Comparison of ENCODE assay signal across 1 cellular context in genomic region chr2:217147751-217148318, GRCh38.
TF ChIP-seq lines count a peak whose summit lies in the region.

No MANE protein-coding gene starts in this region.

TF ChIP-seq in K562, 482 proteins besides CTCF, POLR2A, EP300 and RAD21 (continued from another document and continues in another):
- TF ChIP-seq, protein P1, sequence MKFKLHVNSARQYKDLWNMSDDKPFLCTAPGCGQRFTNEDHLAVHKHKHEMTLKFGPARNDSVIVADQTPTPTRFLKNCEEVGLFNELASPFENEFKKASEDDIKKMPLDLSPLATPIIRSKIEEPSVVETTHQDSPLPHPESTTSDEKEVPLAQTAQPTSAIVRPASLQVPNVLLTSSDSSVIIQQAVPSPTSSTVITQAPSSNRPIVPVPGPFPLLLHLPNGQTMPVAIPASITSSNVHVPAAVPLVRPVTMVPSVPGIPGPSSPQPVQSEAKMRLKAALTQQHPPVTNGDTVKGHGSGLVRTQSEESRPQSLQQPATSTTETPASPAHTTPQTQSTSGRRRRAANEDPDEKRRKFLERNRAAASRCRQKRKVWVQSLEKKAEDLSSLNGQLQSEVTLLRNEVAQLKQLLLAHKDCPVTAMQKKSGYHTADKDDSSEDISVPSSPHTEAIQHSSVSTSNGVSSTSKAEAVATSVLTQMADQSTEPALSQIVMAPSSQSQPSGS (CRISPR knock-in tag; IDR thresholded peaks at IDR 0.05): no peak
- TF ChIP-seq TAL1 (IDR thresholded peaks at IDR 0.05) (peak; percentile 70), KDM2B (CRISPR knock-in tag; IDR thresholded peaks at IDR 0.05) (no peak), ZNF232 (CRISPR knock-in tag; IDR thresholded peaks at IDR 0.05) (no peak), DACH1 (IDR thresholded peaks at IDR 0.05; ENCODE audit: partially characterized antibody) (no peak), SNIP1 (IDR thresholded peaks at IDR 0.05; ENCODE audit: low read depth) (no peak), ZNF3 (CRISPR knock-in tag; IDR thresholded peaks at IDR 0.05) (no peak), SRF (CRISPR knock-in tag; IDR thresholded peaks at IDR 0.05) (no peak), HMGN3 (IDR thresholded peaks at IDR 0.05; ENCODE audit: borderline replicate concordance, extremely low read depth, insufficient read length, low read depth, low read length) (no peak), SMARCE1 (IDR thresholded peaks at IDR 0.05) (peak; percentile 54; the same call in 1 of the 2 replicates), THRAP3 (IDR thresholded peaks at IDR 0.05; ENCODE audit: borderline replicate concordance) (no peak), MBD2 (IDR thresholded peaks at IDR 0.05; ENCODE audit: borderline replicate concordance, low read depth) (no peak), SREBF2 (CRISPR knock-in tag; IDR thresholded peaks at IDR 0.05) (no peak), MLLT1 (IDR thresholded peaks at IDR 0.05) (no peak), NFE2 (IDR thresholded peaks at IDR 0.05; ENCODE audit: low read depth) (peak; percentile 28; the same call in 1 of the 2 replicates), BRD4 (IDR thresholded peaks at IDR 0.05) (no peak), EHMT2 (IDR thresholded peaks at IDR 0.05) (0 out of 2 replicates have a peak, but pooled peaks have one; percentile 24), SMARCA4 (IDR thresholded peaks at IDR 0.05) (peak; percentile 80), ZNF184 (CRISPR knock-in tag; IDR thresholded peaks at IDR 0.05) (no peak), ZNF766 (CRISPR knock-in tag; conservative IDR thresholded peaks at IDR 0.05) (0 out of 2 replicates have a peak, but pooled peaks have one; percentile 26), BRD9 (IDR thresholded peaks at IDR 0.05; ENCODE audit: low read depth, partially characterized antibody) (peak; percentile 34), PHF21A (IDR thresholded peaks at IDR 0.05; ENCODE audit: borderline replicate concordance, low read depth) (no peak), POLR2H (tag; IDR thresholded peaks at IDR 0.05; ENCODE audit: low read depth) (no peak), KDM4B (IDR thresholded peaks at IDR 0.05; ENCODE audit: borderline replicate concordance in 2 of 2, low read depth in 1 of 2) (no peak), ZNF354B (CRISPR knock-in tag; IDR thresholded peaks at IDR 0.05) (no peak), KDM1A (IDR thresholded peaks at IDR 0.05) (peak in 1 of 2 experiments; percentile 9; a peak in 1 of 4 replicates), NR0B1 (IDR thresholded peaks at IDR 0.05; ENCODE audit: partially characterized antibody) (no peak), E2F3 (CRISPR knock-in tag; IDR thresholded peaks at IDR 0.05) (no peak), ZFPM2 (CRISPR knock-in tag; IDR thresholded peaks at IDR 0.05) (no peak), ZSCAN32 (CRISPR knock-in tag; IDR thresholded peaks at IDR 0.05) (no peak), MEF2A (IDR thresholded peaks at IDR 0.05; ENCODE audit: control insufficient read depth, low read depth, low read length) (no peak), SIN3B (IDR thresholded peaks at IDR 0.05; ENCODE audit: low read depth) (no peak), ZC3H8 (IDR thresholded peaks at IDR 0.05) (no peak), MED1 (CRISPR knock-in tag; IDR thresholded peaks at IDR 0.05; ENCODE audit: borderline replicate concordance) (no peak), TRIM24 (IDR thresholded peaks at IDR 0.05) (peak; percentile 40 to 52; a peak in 2 of 4 replicates), MTA1 (IDR thresholded peaks at IDR 0.05; ENCODE audit: borderline replicate concordance) (no peak), CGGBP1 (CRISPR knock-in tag; IDR thresholded peaks at IDR 0.05) (no peak), FOSL1 (tag; conservative IDR thresholded peaks at IDR 0.05) (peak; percentile 70), NFIC (IDR thresholded peaks at IDR 0.05) (peak; percentile 16; the same call in 1 of the 2 replicates), HDGF (IDR thresholded peaks at IDR 0.05) (no peak), ZFP91 (CRISPR knock-in tag; IDR thresholded peaks at IDR 0.05) (no peak), NBN (IDR thresholded peaks at IDR 0.05; ENCODE audit: low read depth) (no peak), ZNF23 (CRISPR knock-in tag; IDR thresholded peaks at IDR 0.05) (no peak), ZBTB33 (CRISPR knock-in tag; IDR thresholded peaks at IDR 0.05) (no peak), DPF2 (IDR thresholded peaks at IDR 0.05) (peak; percentile 77), ATF1 (CRISPR knock-in tag; IDR thresholded peaks at IDR 0.05) (no peak), ATF1 (tag; IDR thresholded peaks at IDR 0.05) (0 out of 2 replicates have a peak, but pooled peaks have one; percentile 15), ZNF644 (tag; IDR thresholded peaks at IDR 0.05; ENCODE audit: low read depth) (no peak), KAT2B (IDR thresholded peaks at IDR 0.05; ENCODE audit: low read depth, low read length) (no peak), ARID1B (IDR thresholded peaks at IDR 0.05) (peak; percentile 87), ZNF239 (CRISPR knock-in tag; IDR thresholded peaks at IDR 0.05) (no peak), NFATC3 (IDR thresholded peaks at IDR 0.05) (no peak), PRPF4 (IDR thresholded peaks at IDR 0.05; ENCODE audit: insufficient read depth, low read depth, low read length, poor library complexity, severe bottlenecking) (no peak), ZNF174 (CRISPR knock-in tag; IDR thresholded peaks at IDR 0.05) (no peak), POLR3A (IDR thresholded peaks at IDR 0.05; ENCODE audit: borderline replicate concordance, extremely low read depth, insufficient read depth, insufficient read length) (no peak), TCF7 (IDR thresholded peaks at IDR 0.05; ENCODE audit: borderline replicate concordance) (no peak), FOS (IDR thresholded peaks at IDR 0.05; ENCODE audit: extremely low read depth, insufficient read length) (no peak)
- TF ChIP-seq, protein P2, sequence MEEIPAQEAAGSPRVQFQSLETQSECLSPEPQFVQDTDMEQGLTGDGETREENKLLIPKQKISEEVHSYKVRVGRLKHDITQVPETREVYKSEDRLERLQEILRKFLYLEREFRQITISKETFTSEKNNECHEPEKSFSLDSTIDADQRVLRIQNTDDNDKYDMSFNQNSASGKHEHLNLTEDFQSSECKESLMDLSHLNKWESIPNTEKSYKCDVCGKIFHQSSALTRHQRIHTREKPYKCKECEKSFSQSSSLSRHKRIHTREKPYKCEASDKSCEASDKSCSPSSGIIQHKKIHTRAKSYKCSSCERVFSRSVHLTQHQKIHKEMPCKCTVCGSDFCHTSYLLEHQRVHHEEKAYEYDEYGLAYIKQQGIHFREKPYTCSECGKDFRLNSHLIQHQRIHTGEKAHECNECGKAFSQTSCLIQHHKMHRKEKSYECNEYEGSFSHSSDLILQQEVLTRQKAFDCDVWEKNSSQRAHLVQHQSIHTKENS (CRISPR knock-in tag; IDR thresholded peaks at IDR 0.05): no peak
- TF ChIP-seq, protein P3, sequence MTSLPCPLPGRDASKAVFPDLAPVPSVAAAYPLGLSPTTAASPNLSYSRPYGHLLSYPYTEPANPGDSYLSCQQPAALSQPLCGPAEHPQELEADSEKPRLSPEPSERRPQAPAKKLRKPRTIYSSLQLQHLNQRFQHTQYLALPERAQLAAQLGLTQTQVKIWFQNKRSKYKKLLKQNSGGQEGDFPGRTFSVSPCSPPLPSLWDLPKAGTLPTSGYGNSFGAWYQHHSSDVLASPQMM (CRISPR knock-in tag; IDR thresholded peaks at IDR 0.05): no peak
- TF ChIP-seq, protein P4, sequence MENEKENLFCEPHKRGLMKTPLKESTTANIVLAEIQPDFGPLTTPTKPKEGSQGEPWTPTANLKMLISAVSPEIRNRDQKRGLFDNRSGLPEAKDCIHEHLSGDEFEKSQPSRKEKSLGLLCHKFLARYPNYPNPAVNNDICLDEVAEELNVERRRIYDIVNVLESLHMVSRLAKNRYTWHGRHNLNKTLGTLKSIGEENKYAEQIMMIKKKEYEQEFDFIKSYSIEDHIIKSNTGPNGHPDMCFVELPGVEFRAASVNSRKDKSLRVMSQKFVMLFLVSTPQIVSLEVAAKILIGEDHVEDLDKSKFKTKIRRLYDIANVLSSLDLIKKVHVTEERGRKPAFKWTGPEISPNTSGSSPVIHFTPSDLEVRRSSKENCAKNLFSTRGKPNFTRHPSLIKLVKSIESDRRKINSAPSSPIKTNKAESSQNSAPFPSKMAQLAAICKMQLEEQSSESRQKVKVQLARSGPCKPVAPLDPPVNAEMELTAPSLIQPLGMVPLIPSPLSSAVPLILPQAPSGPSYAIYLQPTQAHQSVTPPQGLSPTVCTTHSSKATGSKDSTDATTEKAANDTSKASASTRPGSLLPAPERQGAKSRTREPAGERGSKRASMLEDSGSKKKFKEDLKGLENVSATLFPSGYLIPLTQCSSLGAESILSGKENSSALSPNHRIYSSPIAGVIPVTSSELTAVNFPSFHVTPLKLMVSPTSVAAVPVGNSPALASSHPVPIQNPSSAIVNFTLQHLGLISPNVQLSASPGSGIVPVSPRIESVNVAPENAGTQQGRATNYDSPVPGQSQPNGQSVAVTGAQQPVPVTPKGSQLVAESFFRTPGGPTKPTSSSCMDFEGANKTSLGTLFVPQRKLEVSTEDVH (IDR thresholded peaks at IDR 0.05; ENCODE audit: low read depth, partially characterized antibody): no peak
- TF ChIP-seq, protein P5, sequence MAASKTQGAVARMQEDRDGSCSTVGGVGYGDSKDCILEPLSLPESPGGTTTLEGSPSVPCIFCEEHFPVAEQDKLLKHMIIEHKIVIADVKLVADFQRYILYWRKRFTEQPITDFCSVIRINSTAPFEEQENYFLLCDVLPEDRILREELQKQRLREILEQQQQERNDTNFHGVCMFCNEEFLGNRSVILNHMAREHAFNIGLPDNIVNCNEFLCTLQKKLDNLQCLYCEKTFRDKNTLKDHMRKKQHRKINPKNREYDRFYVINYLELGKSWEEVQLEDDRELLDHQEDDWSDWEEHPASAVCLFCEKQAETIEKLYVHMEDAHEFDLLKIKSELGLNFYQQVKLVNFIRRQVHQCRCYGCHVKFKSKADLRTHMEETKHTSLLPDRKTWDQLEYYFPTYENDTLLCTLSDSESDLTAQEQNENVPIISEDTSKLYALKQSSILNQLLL (CRISPR knock-in tag; IDR thresholded peaks at IDR 0.05; ENCODE audit: borderline replicate concordance): no peak
- TF ChIP-seq, protein P6, sequence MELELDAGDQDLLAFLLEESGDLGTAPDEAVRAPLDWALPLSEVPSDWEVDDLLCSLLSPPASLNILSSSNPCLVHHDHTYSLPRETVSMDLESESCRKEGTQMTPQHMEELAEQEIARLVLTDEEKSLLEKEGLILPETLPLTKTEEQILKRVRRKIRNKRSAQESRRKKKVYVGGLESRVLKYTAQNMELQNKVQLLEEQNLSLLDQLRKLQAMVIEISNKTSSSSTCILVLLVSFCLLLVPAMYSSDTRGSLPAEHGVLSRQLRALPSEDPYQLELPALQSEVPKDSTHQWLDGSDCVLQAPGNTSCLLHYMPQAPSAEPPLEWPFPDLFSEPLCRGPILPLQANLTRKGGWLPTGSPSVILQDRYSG (tag; conservative IDR thresholded peaks at IDR 0.05; ENCODE audit: low read depth): no peak
